21 cellular contexts compared by ENCODE assay signal in the genomic region with DNA sequence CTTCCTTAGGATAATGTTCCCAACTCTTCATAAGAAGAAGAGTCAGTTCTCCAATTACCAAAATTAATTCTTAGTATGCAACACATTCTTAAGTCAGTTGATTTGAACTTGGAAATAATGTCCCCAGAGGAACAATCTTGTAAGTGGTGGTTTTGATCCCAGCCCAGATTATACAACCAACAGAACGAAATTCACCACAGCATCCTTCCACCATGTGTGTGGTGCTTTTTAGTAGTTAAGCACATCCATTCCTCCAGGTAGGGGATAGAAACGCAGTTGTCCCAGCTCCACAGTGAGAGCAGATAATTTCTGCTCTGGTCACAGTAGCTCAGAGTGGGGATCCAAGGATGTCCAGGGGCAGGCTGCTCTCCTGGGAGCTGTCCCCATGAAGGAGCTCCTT.
DNase-seq lines count a peak whose midpoint lies in the region; ATAC-seq and TF ChIP-seq lines count a peak whose summit lies in the region.
"Had no signal": no experiment of that assay in that cellular context is flagged by ENCODE, and none has a peak within 500 bp of the region (broad histone marks: within the 10 kb centered on the region; RNA-seq: fewer than 3 reads in every experiment).

No MANE protein-coding gene starts in this region.

- H3K4me1 Mint-ChIP-seq in natural killer cell treated with Interleukin-12 subunit alpha and Interleukin-12 subunit beta and Interleukin-15 and Interleukin-18, amount 100 ng/mL, for 72 hours (ENCODE audit: low read depth in 2 of 2): peaks cover 21 to 29% of the 10 kb centered on the region in 2 donors

- no TSS peak for BruUV-seq in OCI-LY7 (replicated peaks; lab: Mats Ljungman, UMichigan)

- no peaks in the 10 kb centered on the region for H3K27me3 Mint-ChIP-seq in natural killer cell treated with Interleukin-12 subunit alpha and Interleukin-12 subunit beta and Interleukin-15 and Interleukin-18, amount 100 ng/mL, for 72 hours
- H3K27me3 Mint-ChIP-seq: CD4-positive, alpha-beta T cell had no signal

- H3K27ac ChIP-seq in DND-41 (ENCODE audit: low read length) (peak overlapping the region; percentile 100), OCI-LY7 (ENCODE audit: low read depth, low read length, poor library complexity, severe bottlenecking) (peak overlapping the region; percentile 50)

- H3K4me3 ChIP-seq in DND-41 (ENCODE audit: low read depth in 1 of 2, low read length in 2 of 2) (peak overlapping the region in 1 of 2 experiments; percentile 22; a peak in 1 of 4 replicates), OCI-LY7 (ENCODE audit: low read depth, low read length, poor library complexity, severe bottlenecking) (peak overlapping the region; percentile 20)
- no peak overlapping the region for H3K4me3 ChIP-seq in Jurkat, Clone E6-1 (ENCODE audit: low read length)
- H3K4me3 ChIP-seq: GM23338 had no signal

- no peaks in the 10 kb centered on the region for H3K79me2 ChIP-seq in DND-41 (ENCODE audit: insufficient read depth, low read length)
- no peaks in the 10 kb centered on the region for H3K79me2 ChIP-seq in OCI-LY7 (ENCODE audit: insufficient read depth, low read depth, low read length)

- H3K27me3 ChIP-seq in DND-41 (ENCODE audit: insufficient read depth, low read length, poor library complexity): no peaks in the 10 kb centered on the region
- H3K27me3 ChIP-seq: BE2C had no signal

- H2AFZ ChIP-seq in DND-41 (ENCODE audit: low read depth, low read length) (peak overlapping the region; percentile 48; the same call in 1 of the 2 replicates), OCI-LY7 (ENCODE audit: low read length) (peak overlapping the region; percentile 93)
- H2AFZ ChIP-seq: GM23338 had no signal

- H3K4me1 ChIP-seq in DND-41 (ENCODE audit: insufficient read depth, low read length): peaks cover 88% of the 10 kb centered on the region
- H3K4me1 ChIP-seq in OCI-LY7 (ENCODE audit: insufficient read depth, low read length, poor library complexity, severe bottlenecking): peaks cover 32% of the 10 kb centered on the region

- H3K9me3 Mint-ChIP-seq in natural killer cell treated with Interleukin-12 subunit alpha and Interleukin-12 subunit beta and Interleukin-15 and Interleukin-18, amount 100 ng/mL, for 72 hours: peaks cover 1% of the 10 kb centered on the region
- H3K9me3 Mint-ChIP-seq: CD4-positive, alpha-beta T cell; GM23338; IgD-negative memory B cell had no signal

- intact Hi-C loops in OCI-LY7 (cut with micrococcal nuclease; ENCODE audit: unreplicated experiment): no loop called here

- peak; percentile 77 for DNase-seq in DND-41
- DNase-seq in Jurkat, Clone E6-1 (ENCODE audit: low read depth, low spot score): peak; percentile 88
- peak; percentile 33 for DNase-seq in OCI-LY7 (ENCODE audit: low spot score)
- DNase-seq in natural killer cell treated with Interleukin-12 subunit alpha and Interleukin-12 subunit beta and Interleukin-15 and Interleukin-18, amount 100 ng/mL, for 72 hours (ENCODE audit: low spot score): no peak
- DNase-seq: BE2C; CD4-positive, alpha-beta T cell; COR-L47; DMS79; HCEC 1CT; NCI-H1694 treated with DMSO at 0.1 percent for 48 hours; NCI-H2081 treated with DMSO at 0.1 percent for 48 hours; NCI-H446 treated with DMSO at 0.1 percent for 48 hours; NCI-H526 treated with DMSO at 0.1 percent for 48 hours; PC-3; Right ventricle myocardium superior; SW 1271 had no signal

- POLR2A ChIA-PET in OCI-LY7 (lab: Charles Lee): interaction anchor here (0.6 to 2.1 kb wide), 4 partner anchors 33 to 676 kb away, joined by 3 to 7 read pairs (median 4); a partner anchor contains a TSS

- no peaks in the 10 kb centered on the region for H3K9me2 ChIP-seq in OCI-LY7 (ENCODE audit: insufficient read depth, low read length)

- ATAC-seq in DND-41 (ENCODE audit: insufficient read depth, low read depth) (peak; percentile 86), GM19023 (IDR thresholded peaks at IDR 0.05; ENCODE audit: unreplicated experiment) (no peak), HG03571 (IDR thresholded peaks at IDR 0.05; ENCODE audit: unreplicated experiment) (no peak), GM21526 (IDR thresholded peaks at IDR 0.05; ENCODE audit: low FRiP score, unreplicated experiment) (no peak)
- peak in 1 of 2 donors; percentile 17 for ATAC-seq in natural killer cell treated with Interleukin-12 subunit alpha and Interleukin-12 subunit beta and Interleukin-15 and Interleukin-18, amount 100 ng/mL, for 72 hours
- ATAC-seq: GM23338, PC-3 had no signal

- H3K27ac Mint-ChIP-seq in natural killer cell treated with Interleukin-12 subunit alpha and Interleukin-12 subunit beta and Interleukin-15 and Interleukin-18, amount 100 ng/mL, for 72 hours: peak overlapping the region; percentile 1 to 55
- H3K27ac Mint-ChIP-seq: CD4-positive, alpha-beta T cell; GM23338; IgD-negative memory B cell had no signal

- H4K20me1 ChIP-seq in DND-41 (ENCODE audit: insufficient read depth, low read length) (no peaks in the 10 kb centered on the region), OCI-LY7 (ENCODE audit: insufficient read depth, low read length) (no peaks in the 10 kb centered on the region)

- peak overlapping the region; percentile 60 for H3K9ac ChIP-seq in DND-41 (ENCODE audit: low read depth, low read length)

- no peaks in the 10 kb centered on the region for H3K36me3 ChIP-seq in DND-41 (ENCODE audit: insufficient read depth, low read length)
- H3K36me3 ChIP-seq in OCI-LY7 (ENCODE audit: insufficient read depth, low read length): no peaks in the 10 kb centered on the region; the same call in 1 of the 2 replicates
- H3K36me3 ChIP-seq: BE2C had no signal

- H3K4me2 ChIP-seq in DND-41 (ENCODE audit: insufficient read depth, low read length) (peak overlapping the region; percentile 54), OCI-LY7 (ENCODE audit: low read length) (peak overlapping the region; percentile 58)
- H3K4me2 ChIP-seq: GM23338 had no signal

- CTCF ChIA-PET in OCI-LY7 (lab: Charles Lee; ENCODE audit: unreplicated experiment): interaction anchor here (0.6 kb wide), 1 partner anchor 121 kb away, joined by 3 read pairs; no protein-coding TSS in a partner anchor

- TF ChIP-seq CTCF in DND-41 (IDR thresholded peaks at IDR 0.05; ENCODE audit: borderline replicate concordance, extremely low read depth, low read length, poor library complexity, severe bottlenecking) (peak; percentile 30), OCI-LY7 (conservative IDR thresholded peaks at IDR 0.05; ENCODE audit: low read length) (no peak)

- no peak overlapping the region for H3K4me3 Mint-ChIP-seq in natural killer cell treated with Interleukin-12 subunit alpha and Interleukin-12 subunit beta and Interleukin-15 and Interleukin-18, amount 100 ng/mL, for 72 hours
- H3K4me3 Mint-ChIP-seq: CD4-positive, alpha-beta T cell; GM23338 had no signal

- peaks cover 4% of the 10 kb centered on the region for H3K36me3 Mint-ChIP-seq in natural killer cell treated with Interleukin-12 subunit alpha and Interleukin-12 subunit beta and Interleukin-15 and Interleukin-18, amount 100 ng/mL, for 72 hours
- H3K36me3 Mint-ChIP-seq: IgD-negative memory B cell had no signal

- H3K9me3 ChIP-seq in DND-41 (ENCODE audit: insufficient read depth, low read length, severe bottlenecking) (peaks cover 4% of the 10 kb centered on the region), OCI-LY7 (ENCODE audit: low read length) (no peaks in the 10 kb centered on the region)
- H3K9me3 ChIP-seq: BE2C had no signal
